ENCODE assay signal across 1 cellular context in the genomic region with DNA sequence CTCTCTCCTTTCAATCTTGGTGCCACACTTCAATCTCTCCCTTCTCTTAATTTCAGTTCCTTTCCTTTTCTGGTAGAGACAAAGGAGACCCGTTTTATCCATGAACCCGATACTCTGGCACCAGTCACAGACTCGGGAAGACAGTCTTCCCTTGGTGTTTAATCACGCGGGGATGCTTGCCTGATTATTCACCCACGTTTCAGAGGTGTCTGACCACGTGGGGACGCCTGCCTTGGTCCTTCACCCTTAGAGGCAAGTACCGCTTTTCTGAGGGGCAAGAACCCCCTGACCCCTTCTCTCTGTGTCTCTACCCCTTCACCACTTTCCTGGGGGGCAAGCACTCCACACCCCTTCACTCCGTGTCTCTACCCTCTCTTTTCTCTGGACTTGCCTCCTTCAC.
TF ChIP-seq lines count a peak whose summit lies in the region.

No MANE protein-coding gene starts in this region.

TF ChIP-seq in K562, 482 proteins besides CTCF, POLR2A, EP300 and RAD21:
- TF ChIP-seq, protein P1, sequence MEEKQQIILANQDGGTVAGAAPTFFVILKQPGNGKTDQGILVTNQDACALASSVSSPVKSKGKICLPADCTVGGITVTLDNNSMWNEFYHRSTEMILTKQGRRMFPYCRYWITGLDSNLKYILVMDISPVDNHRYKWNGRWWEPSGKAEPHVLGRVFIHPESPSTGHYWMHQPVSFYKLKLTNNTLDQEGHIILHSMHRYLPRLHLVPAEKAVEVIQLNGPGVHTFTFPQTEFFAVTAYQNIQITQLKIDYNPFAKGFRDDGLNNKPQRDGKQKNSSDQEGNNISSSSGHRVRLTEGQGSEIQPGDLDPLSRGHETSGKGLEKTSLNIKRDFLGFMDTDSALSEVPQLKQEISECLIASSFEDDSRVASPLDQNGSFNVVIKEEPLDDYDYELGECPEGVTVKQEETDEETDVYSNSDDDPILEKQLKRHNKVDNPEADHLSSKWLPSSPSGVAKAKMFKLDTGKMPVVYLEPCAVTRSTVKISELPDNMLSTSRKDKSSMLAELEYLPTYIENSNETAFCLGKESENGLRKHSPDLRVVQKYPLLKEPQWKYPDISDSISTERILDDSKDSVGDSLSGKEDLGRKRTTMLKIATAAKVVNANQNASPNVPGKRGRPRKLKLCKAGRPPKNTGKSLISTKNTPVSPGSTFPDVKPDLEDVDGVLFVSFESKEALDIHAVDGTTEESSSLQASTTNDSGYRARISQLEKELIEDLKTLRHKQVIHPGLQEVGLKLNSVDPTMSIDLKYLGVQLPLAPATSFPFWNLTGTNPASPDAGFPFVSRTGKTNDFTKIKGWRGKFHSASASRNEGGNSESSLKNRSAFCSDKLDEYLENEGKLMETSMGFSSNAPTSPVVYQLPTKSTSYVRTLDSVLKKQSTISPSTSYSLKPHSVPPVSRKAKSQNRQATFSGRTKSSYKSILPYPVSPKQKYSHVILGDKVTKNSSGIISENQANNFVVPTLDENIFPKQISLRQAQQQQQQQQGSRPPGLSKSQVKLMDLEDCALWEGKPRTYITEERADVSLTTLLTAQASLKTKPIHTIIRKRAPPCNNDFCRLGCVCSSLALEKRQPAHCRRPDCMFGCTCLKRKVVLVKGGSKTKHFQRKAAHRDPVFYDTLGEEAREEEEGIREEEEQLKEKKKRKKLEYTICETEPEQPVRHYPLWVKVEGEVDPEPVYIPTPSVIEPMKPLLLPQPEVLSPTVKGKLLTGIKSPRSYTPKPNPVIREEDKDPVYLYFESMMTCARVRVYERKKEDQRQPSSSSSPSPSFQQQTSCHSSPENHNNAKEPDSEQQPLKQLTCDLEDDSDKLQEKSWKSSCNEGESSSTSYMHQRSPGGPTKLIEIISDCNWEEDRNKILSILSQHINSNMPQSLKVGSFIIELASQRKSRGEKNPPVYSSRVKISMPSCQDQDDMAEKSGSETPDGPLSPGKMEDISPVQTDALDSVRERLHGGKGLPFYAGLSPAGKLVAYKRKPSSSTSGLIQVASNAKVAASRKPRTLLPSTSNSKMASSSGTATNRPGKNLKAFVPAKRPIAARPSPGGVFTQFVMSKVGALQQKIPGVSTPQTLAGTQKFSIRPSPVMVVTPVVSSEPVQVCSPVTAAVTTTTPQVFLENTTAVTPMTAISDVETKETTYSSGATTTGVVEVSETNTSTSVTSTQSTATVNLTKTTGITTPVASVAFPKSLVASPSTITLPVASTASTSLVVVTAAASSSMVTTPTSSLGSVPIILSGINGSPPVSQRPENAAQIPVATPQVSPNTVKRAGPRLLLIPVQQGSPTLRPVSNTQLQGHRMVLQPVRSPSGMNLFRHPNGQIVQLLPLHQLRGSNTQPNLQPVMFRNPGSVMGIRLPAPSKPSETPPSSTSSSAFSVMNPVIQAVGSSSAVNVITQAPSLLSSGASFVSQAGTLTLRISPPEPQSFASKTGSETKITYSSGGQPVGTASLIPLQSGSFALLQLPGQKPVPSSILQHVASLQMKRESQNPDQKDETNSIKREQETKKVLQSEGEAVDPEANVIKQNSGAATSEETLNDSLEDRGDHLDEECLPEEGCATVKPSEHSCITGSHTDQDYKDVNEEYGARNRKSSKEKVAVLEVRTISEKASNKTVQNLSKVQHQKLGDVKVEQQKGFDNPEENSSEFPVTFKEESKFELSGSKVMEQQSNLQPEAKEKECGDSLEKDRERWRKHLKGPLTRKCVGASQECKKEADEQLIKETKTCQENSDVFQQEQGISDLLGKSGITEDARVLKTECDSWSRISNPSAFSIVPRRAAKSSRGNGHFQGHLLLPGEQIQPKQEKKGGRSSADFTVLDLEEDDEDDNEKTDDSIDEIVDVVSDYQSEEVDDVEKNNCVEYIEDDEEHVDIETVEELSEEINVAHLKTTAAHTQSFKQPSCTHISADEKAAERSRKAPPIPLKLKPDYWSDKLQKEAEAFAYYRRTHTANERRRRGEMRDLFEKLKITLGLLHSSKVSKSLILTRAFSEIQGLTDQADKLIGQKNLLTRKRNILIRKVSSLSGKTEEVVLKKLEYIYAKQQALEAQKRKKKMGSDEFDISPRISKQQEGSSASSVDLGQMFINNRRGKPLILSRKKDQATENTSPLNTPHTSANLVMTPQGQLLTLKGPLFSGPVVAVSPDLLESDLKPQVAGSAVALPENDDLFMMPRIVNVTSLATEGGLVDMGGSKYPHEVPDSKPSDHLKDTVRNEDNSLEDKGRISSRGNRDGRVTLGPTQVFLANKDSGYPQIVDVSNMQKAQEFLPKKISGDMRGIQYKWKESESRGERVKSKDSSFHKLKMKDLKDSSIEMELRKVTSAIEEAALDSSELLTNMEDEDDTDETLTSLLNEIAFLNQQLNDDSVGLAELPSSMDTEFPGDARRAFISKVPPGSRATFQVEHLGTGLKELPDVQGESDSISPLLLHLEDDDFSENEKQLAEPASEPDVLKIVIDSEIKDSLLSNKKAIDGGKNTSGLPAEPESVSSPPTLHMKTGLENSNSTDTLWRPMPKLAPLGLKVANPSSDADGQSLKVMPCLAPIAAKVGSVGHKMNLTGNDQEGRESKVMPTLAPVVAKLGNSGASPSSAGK (IDR thresholded peaks at IDR 0.05), result peak; percentile 57
TF ChIP-seq in K562: peak in this region for 1; not testable (repeated sequence) for 481.
